ENCODE assay signal across 1 cellular context in genomic region chr1:243547906-243548305, GRCh38.
TF ChIP-seq lines count a peak whose summit lies in the region.

No MANE protein-coding gene starts in this region.

TF ChIP-seq in IMR-90, 13 proteins besides CTCF, POLR2A, EP300 and RAD21:
- TF ChIP-seq CHD1 (IDR thresholded peaks at IDR 0.05; ENCODE audit: low read depth, low read length) (no peak), ELK1 (IDR thresholded peaks at IDR 0.05; ENCODE audit: borderline replicate concordance, low read depth, low read length) (no peak), NFE2L2 (IDR thresholded peaks at IDR 0.05; ENCODE audit: low read depth, low read length) (no peak), MAZ (IDR thresholded peaks at IDR 0.05; ENCODE audit: borderline replicate concordance, low read depth, low read length) (no peak), RCOR1 (IDR thresholded peaks at IDR 0.05; ENCODE audit: insufficient replicate concordance, low read length) (no peak), MAFK (IDR thresholded peaks at IDR 0.05; ENCODE audit: low read depth, low read length) (no peak), BHLHE40 (IDR thresholded peaks at IDR 0.05; ENCODE audit: low read depth, low read length) (no peak), SMC3 (IDR thresholded peaks at IDR 0.05; ENCODE audit: low read depth, low read length) (no peak)
